ENCODE assay signal across 21 cellular contexts in genomic region chr12:110084314-110085015, GRCh38. TPM values are rescaled to one million over a fixed set of nuclear protein-coding genes. Genes with fewer than 3 reads are reported as not detected.
A peak's percentile ranks its signal among the peaks of the same experiment; 100 is the strongest.
DNase-seq lines count a peak whose midpoint lies in the region; ATAC-seq, FAIRE-seq and TF ChIP-seq lines count a peak whose summit lies in the region.
"Had no signal": no experiment of that assay in that cellular context is flagged by ENCODE, and none has a peak within 500 bp of the region (broad histone marks: within the 10 kb centered on the region; RNA-seq: fewer than 3 reads in every experiment).

No MANE protein-coding gene starts in this region.

- no peak overlapping the region for H3K27ac ChIP-seq in A549
- H3K27ac ChIP-seq in HEK293 (ENCODE audit: extremely low read depth, low read depth, low read length) = no peak overlapping the region
- H3K27ac ChIP-seq: BLaER1 treated with 17β-estradiol and CSF1 and Interleukin-3, amounts not matched to agents 10 nM and 100 nM had no signal

- no peak for FAIRE-seq in A549 (lab: Jason Lieb, UNC)
- FAIRE-seq: D721Med had no signal

- CTCF ChIA-PET in A549 (lab: Yijun Ruan, JAX) (interaction anchor here (9.2 kb wide), 1 partner anchor 15 kb away, joined by 78 read pairs; no protein-coding TSS in a partner anchor), HEK293 (lab: Yijun Ruan, JAX) (interaction anchor here (0.6 kb wide), 1 partner anchor 347 kb away, joined by 8 read pairs; no protein-coding TSS in a partner anchor)

- no peak for TF ChIP-seq EP300 in A549 (IDR thresholded peaks at IDR 0.05)

- TF ChIP-seq CTCF in A549 (IDR thresholded peaks at IDR 0.05) (no peak), HEK293 (tag by site-specific recombination; IDR thresholded peaks at IDR 0.05) (no peak), nephron progenitor cell (IDR thresholded peaks at IDR 0.05) (no peak), GM13977 (IDR thresholded peaks at IDR 0.05; ENCODE audit: extremely low read depth, insufficient read depth, missing control alignments) (no peak), CD14-positive monocyte (IDR thresholded peaks at IDR 0.05) (no peak)

- POLR2A ChIA-PET in A549 (lab: Yijun Ruan, JAX) = no interaction called here
- POLR2A ChIA-PET in HEK293 (lab: Yijun Ruan, JAX) = no interaction called here

- intact Hi-C loops in dendritic cell treated with granulocyte-macrophage colony-stimulating factor and Interleukin-4, amounts not matched to agents 40 ng/mL and 50 ng/mL, for 4 days (cut with micrococcal nuclease) = no loop called here
- intact Hi-C loops in CD14-positive monocyte (cut with micrococcal nuclease) = no loop called here

- H3K27ac Mint-ChIP-seq in dendritic cell treated with granulocyte-macrophage colony-stimulating factor and Interleukin-4, amounts not matched to agents 40 ng/mL and 50 ng/mL, for 4 days = peak overlapping the region; percentile 6
- H3K27ac Mint-ChIP-seq in nephron progenitor cell (peak overlapping the region; percentile 77), CD14-positive monocyte (no peak overlapping the region), T-helper 17 cell (no peak overlapping the region)
- H3K27ac Mint-ChIP-seq: GM23338 had no signal

- DNase-seq in A549 (ENCODE audit: low read depth in 1 of 2, low spot score in 1 of 2) = peak in 1 of 2 experiments; percentile 44
- no peak for DNase-seq in nephron progenitor cell
- no peak for DNase-seq in GM13977 (ENCODE audit: low spot score)
- DNase-seq in CD14-positive monocyte (ENCODE audit: low spot score) = no peak
- no peak for DNase-seq in A172 (ENCODE audit: low spot score)
- no peak for DNase-seq in T-helper 17 cell
- DNase-seq: 8988T; CD8-positive, alpha-beta memory T cell; NCI-H1105 treated with DMSO at 0.1 percent for 48 hours; NCI-H1694; NCI-H510A treated with DMSO at 0.1 percent for 48 hours; NCI-H82; RPMI8226; SIG-M5 had no signal

- no peak for TF ChIP-seq RAD21 in A549 (conservative IDR thresholded peaks at IDR 0.05 in 1 of 2, IDR thresholded peaks at IDR 0.05 in 1 of 2)

- no peak for TF ChIP-seq POLR2A in A549 (IDR thresholded peaks at IDR 0.05; ENCODE audit: low read length)

- H3K9me3 ChIP-seq in A549 (no peaks in the 10 kb centered on the region), HEK293 (ENCODE audit: control insufficient read depth, insufficient read depth, low read depth, low read length) (no peaks in the 10 kb centered on the region), T-helper 17 cell (ENCODE audit: control insufficient read depth, low read length, poor library complexity, severe bottlenecking) (no peaks in the 10 kb centered on the region)

- in situ Hi-C loops in GM13977 (cut with MboI; ENCODE audit: low pct_unique_long_range_greater_than_20kb, low sequenced_read_pairs, unreplicated experiment) = no loop called here

- WGBS in A549 (ENCODE audit: missing lambda C conversion rate) = 61% methylated on average over 4 of the region's 4 CpGs

- ATAC-seq in A549 (peak; percentile 32 to 41; a peak in 3 of 6 replicates), T-helper 17 cell (no peak)
- ATAC-seq: GM23338, HCT116, SK-N-SH treated with all-trans-retinoic acid at 6 μM for 48 hours had no signal

- H3K36me3 ChIP-seq in HEK293 (ENCODE audit: control insufficient read depth in 2 of 2, insufficient read depth in 1 of 2, low read length in 2 of 2) = no peaks in the 10 kb centered on the region
- H3K36me3 ChIP-seq: BLaER1 treated with 17β-estradiol and CSF1 and Interleukin-3, amounts not matched to agents 10 nM and 100 nM had no signal

- H3K4me1 ChIP-seq in A549 (0 out of 3 replicates have a peak, but pooled peaks cover 5% of the 10 kb centered on the region), HEK293 (ENCODE audit: control insufficient read depth, insufficient read depth, low read length) (no peaks in the 10 kb centered on the region)

- H3K4me1 Mint-ChIP-seq in dendritic cell treated with granulocyte-macrophage colony-stimulating factor and Interleukin-4, amounts not matched to agents 40 ng/mL and 50 ng/mL, for 4 days (ENCODE audit: low read depth) = peaks cover 61% of the 10 kb centered on the region
- H3K4me1 Mint-ChIP-seq in nephron progenitor cell = no peaks in the 10 kb centered on the region
- H3K4me1 Mint-ChIP-seq in CD14-positive monocyte = peaks cover 42% of the 10 kb centered on the region
- H3K4me1 Mint-ChIP-seq in T-helper 17 cell = peaks cover 8% of the 10 kb centered on the region
- H3K4me1 Mint-ChIP-seq: GM23338 had no signal

- no peak overlapping the region for H3K4me3 Mint-ChIP-seq in dendritic cell treated with granulocyte-macrophage colony-stimulating factor and Interleukin-4, amounts not matched to agents 40 ng/mL and 50 ng/mL, for 4 days
- no peak overlapping the region for H3K4me3 Mint-ChIP-seq in nephron progenitor cell
- H3K4me3 Mint-ChIP-seq in CD14-positive monocyte = no peak overlapping the region
- H3K4me3 Mint-ChIP-seq in T-helper 17 cell = no peak overlapping the region
- H3K4me3 Mint-ChIP-seq: CD8-positive, alpha-beta memory T cell; GM23338 had no signal

- no peak overlapping the region for H3K4me2 ChIP-seq in A549
- H3K4me2 ChIP-seq: BLaER1 treated with 17β-estradiol and CSF1 and Interleukin-3, amounts not matched to agents 10 nM and 100 nM; GM23338 had no signal

- peaks cover 5% of the 10 kb centered on the region for H3K36me3 Mint-ChIP-seq in dendritic cell treated with granulocyte-macrophage colony-stimulating factor and Interleukin-4, amounts not matched to agents 40 ng/mL and 50 ng/mL, for 4 days (ENCODE audit: low read depth)
- no peaks in the 10 kb centered on the region for H3K36me3 Mint-ChIP-seq in nephron progenitor cell (ENCODE audit: low read depth)
- peaks cover 0 to 3% of the 10 kb centered on the region in 2 donors for H3K36me3 Mint-ChIP-seq in CD14-positive monocyte
- H3K36me3 Mint-ChIP-seq in T-helper 17 cell (ENCODE audit: low read depth) = peaks cover 2% of the 10 kb centered on the region

- H3K4me3 ChIP-seq in A549 (no peak overlapping the region), HEK293 (ENCODE audit: low read depth, low read length) (no peak overlapping the region)
- H3K4me3 ChIP-seq: BLaER1 treated with 17β-estradiol and CSF1 and Interleukin-3, amounts not matched to agents 10 nM and 100 nM; GM23338 had no signal

- no peaks in the 10 kb centered on the region for H3K27me3 Mint-ChIP-seq in dendritic cell treated with granulocyte-macrophage colony-stimulating factor and Interleukin-4, amounts not matched to agents 40 ng/mL and 50 ng/mL, for 4 days
- H3K27me3 Mint-ChIP-seq in nephron progenitor cell (ENCODE audit: low read depth, poor library complexity) = peaks cover 53% of the 10 kb centered on the region
- H3K27me3 Mint-ChIP-seq in CD14-positive monocyte (ENCODE audit: low read depth in 3 of 3) = peaks cover 0 to 13% (median 6%) of the 10 kb centered on the region in 3 donors
- peaks cover 6% of the 10 kb centered on the region for H3K27me3 Mint-ChIP-seq in T-helper 17 cell

- H3K9me3 Mint-ChIP-seq in dendritic cell treated with granulocyte-macrophage colony-stimulating factor and Interleukin-4, amounts not matched to agents 40 ng/mL and 50 ng/mL, for 4 days = peaks cover 7% of the 10 kb centered on the region
- H3K9me3 Mint-ChIP-seq in nephron progenitor cell (no peaks in the 10 kb centered on the region), CD14-positive monocyte (peaks cover 0 to 5% (median 2%) of the 10 kb centered on the region in 7 donors)
- H3K9me3 Mint-ChIP-seq: CD8-positive, alpha-beta memory T cell; GM23338 had no signal

TF ChIP-seq in A549, 52 proteins besides CTCF, POLR2A, EP300 and RAD21 (continues in another document):
- TF ChIP-seq CHD2 (IDR thresholded peaks at IDR 0.05; ENCODE audit: low read length, partially characterized antibody) (no peak), FOSL2 (IDR thresholded peaks at IDR 0.05) (no peak), FOSL2 (CRISPR knock-in tag; IDR thresholded peaks at IDR 0.05) (no peak), ESRRA (IDR thresholded peaks at IDR 0.05; ENCODE audit: borderline replicate concordance, low read length) (no peak)
- TF ChIP-seq, protein P1, sequence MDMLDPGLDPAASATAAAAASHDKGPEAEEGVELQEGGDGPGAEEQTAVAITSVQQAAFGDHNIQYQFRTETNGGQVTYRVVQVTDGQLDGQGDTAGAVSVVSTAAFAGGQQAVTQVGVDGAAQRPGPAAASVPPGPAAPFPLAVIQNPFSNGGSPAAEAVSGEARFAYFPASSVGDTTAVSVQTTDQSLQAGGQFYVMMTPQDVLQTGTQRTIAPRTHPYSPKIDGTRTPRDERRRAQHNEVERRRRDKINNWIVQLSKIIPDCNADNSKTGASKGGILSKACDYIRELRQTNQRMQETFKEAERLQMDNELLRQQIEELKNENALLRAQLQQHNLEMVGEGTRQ (IDR thresholded peaks at IDR 0.05) = no peak

TF ChIP-seq in HEK293, 187 proteins besides CTCF, POLR2A, EP300 and RAD21:
- no peak for TF ChIP-seq ZSCAN16 (tag by site-specific recombination; IDR thresholded peaks at IDR 0.05)
- peak; percentile 73 for TF ChIP-seq ZNF366 (tag by site-specific recombination; conservative IDR thresholded peaks at IDR 0.05)
- TF ChIP-seq ZNF239 (tag by site-specific recombination; IDR thresholded peaks at IDR 0.05) = no peak
- no peak for TF ChIP-seq ZNF423 (tag by site-specific recombination; IDR thresholded peaks at IDR 0.05)
- TF ChIP-seq YY2 (tag by site-specific recombination; IDR thresholded peaks at IDR 0.05) = no peak
- no peak for TF ChIP-seq FEZF1 (tag by site-specific recombination; IDR thresholded peaks at IDR 0.05)

RNA-seq across cellular contexts. Expression of gene C12orf76, which starts 36.1 kb away (rescaled TPM):
- polyA plus RNA-seq in A549 (2011; rRNA removed) = 22.6 and 23.1 TPM in 2 replicates
- polyA plus RNA-seq in A549 (2012; cell fraction: cytosol; rRNA removed) = 13.4 and 16.2 TPM in 2 replicates
- polyA plus RNA-seq in A549 (2012; cell fraction: nucleus; rRNA removed) = 9.8 and 19.3 TPM in 2 replicates
- 12.4 to 14.5 TPM (median 13.3 TPM) in 3 replicates for polyA plus RNA-seq in A549 (2017; fragmentation: RNase III; extraction: RNeasy Plus Mini Kit Qiagen cat#74134 plus additional on column Dnase treatment)
- 8.3 and 10.7 TPM in 2 replicates for polyA minus RNA-seq in A549 (2011; rRNA and poly(A)+ RNA removed)
- 10 to 100 TPM in 1 of 2 donors, 1 to 10 TPM in 1; 9.3 to 10.6 TPM for polyA plus RNA-seq in CD14-positive monocyte
- 12.9 and 18.3 TPM in 2 replicates for total RNA-seq in A172 (2014; rRNA removed; shearing (Covaris generic))
- total RNA-seq in T-helper 17 cell = 10 to 100 TPM; 12.7 to 20.2 TPM

RNA-seq across cellular contexts. Expression of gene IFT81, which starts 39.7 kb away (rescaled TPM):
- 39.7 and 73.4 TPM in 2 replicates for polyA plus RNA-seq in A549 (2011; rRNA removed)
- 11.9 and 12.0 TPM in 2 replicates for polyA plus RNA-seq in A549 (2012; cell fraction: cytosol; rRNA removed)
- 6.9 and 9.0 TPM in 2 replicates for polyA plus RNA-seq in A549 (2012; cell fraction: nucleus; rRNA removed)
- polyA plus RNA-seq in A549 (2017; fragmentation: RNase III; extraction: RNeasy Plus Mini Kit Qiagen cat#74134 plus additional on column Dnase treatment) = 40.7 to 41.6 TPM (median 40.7 TPM) in 3 replicates
- 10.3 and 10.6 TPM in 2 replicates for polyA minus RNA-seq in A549 (2011; rRNA and poly(A)+ RNA removed)
- under 1 TPM; 0.47 to 0.97 TPM for polyA plus RNA-seq in CD14-positive monocyte
- total RNA-seq in A172 (2014; rRNA removed; shearing (Covaris generic)) = 32.8 and 34.8 TPM in 2 replicates
- total RNA-seq in T-helper 17 cell = under 1 TPM; 0.42 to 0.86 TPM

Comparison
In these comparisons a context has a peak if more than half of its experiments do, and no peak if none do; other contexts are left out.
1. H3K27ac Mint-ChIP-seq: peak in dendritic cell treated with granulocyte-macrophage colony-stimulating factor and Interleukin-4, amounts not matched to agents 40 ng/mL and 50 ng/mL, for 4 days (single experiment) and nephron progenitor cell (single experiment); none in CD14-positive monocyte (0 of 7) and T-helper 17 cell (single experiment).
2. RNA of gene IFT81, which starts 39.7 kb away (total RNA-seq): 32.8 to 34.8 TPM in A172; 0.42 to 0.86 TPM in T-helper 17 cell; every median in the first group is over 10 times any median in the second.